In genomic region chr4:102319594-102319993, GRCh38 we compare ENCODE assay signal across 24 cellular contexts. TPM values are rescaled to one million over a fixed set of nuclear protein-coding genes. Genes with fewer than 3 reads are reported as not detected.
DNase-seq lines count a peak whose midpoint lies in the region; ATAC-seq and TF ChIP-seq lines count a peak whose summit lies in the region.
"Had no signal": no experiment of that assay in that cellular context is flagged by ENCODE, and none has a peak within 500 bp of the region (broad histone marks: within the 10 kb centered on the region; RNA-seq: fewer than 3 reads in every experiment).

No MANE protein-coding gene starts in this region.

- H3K36me3 ChIP-seq in Karpas-422 (ENCODE audit: insufficient read depth, low read length) (peaks cover 39% of the 10 kb centered on the region), neuronal stem cell (replicated peaks in 1 of 2; ENCODE audit: control insufficient read depth in 2 of 2, insufficient read depth in 2 of 2, low read length in 2 of 2) (no peaks in the 10 kb centered on the region)
- H3K36me3 ChIP-seq: cardiac muscle cell, MG63, sigmoid colon, thoracic aorta had no signal

- H4K91ac ChIP-seq in H9 (ENCODE audit: insufficient read length, low read depth, low read length) (no peak overlapping the region), neuronal stem cell (ENCODE audit: low read depth, low read length, poor library complexity) (no peak overlapping the region)

- H3K9me3 Mint-ChIP-seq in H9: 0 out of 5 replicates have a peak, but pooled peaks cover 0 to 2% of the 10 kb centered on the region in 2 experiments
- H3K9me3 Mint-ChIP-seq: dendritic cell treated with granulocyte-macrophage colony-stimulating factor and Interleukin-4, amounts not matched to agents 40 ng/mL and 50 ng/mL, for 4 days; stimulated activated memory B cell treated with anti-CD40 and anti-IgM and Interleukin-4, amounts not matched to agents 10 μg/mL and 1 μg/mL and 100 μg/mL, for 72 hours had no signal

- H3K4ac ChIP-seq in H9 (ENCODE audit: low read depth, low read length) (no peak overlapping the region), neuronal stem cell (ENCODE audit: low read length) (no peak overlapping the region)

- H2BK15ac ChIP-seq in H9 (ENCODE audit: low read depth, low read length) (no peak overlapping the region), neuronal stem cell (ENCODE audit: low read length) (no peak overlapping the region)

- H3K27me3 ChIP-seq in H9 (ENCODE audit: insufficient read depth, low read length) (no peaks in the 10 kb centered on the region), Karpas-422 (ENCODE audit: low read length) (no peaks in the 10 kb centered on the region), neuronal stem cell (ENCODE audit: control insufficient read depth in 3 of 3, insufficient read depth in 3 of 3, low read depth in 1 of 3, low read length in 3 of 3) (no peaks in the 10 kb centered on the region)
- H3K27me3 ChIP-seq: cardiac muscle cell, MG63, sigmoid colon had no signal

- H3K4me1 ChIP-seq in H9 (ENCODE audit: insufficient read depth, low read length): peaks cover 19% of the 10 kb centered on the region
- H3K4me1 ChIP-seq in Karpas-422 (ENCODE audit: low read length): peaks cover 88% of the 10 kb centered on the region
- H3K4me1 ChIP-seq in neuronal stem cell (ENCODE audit: control insufficient read depth in 2 of 2, insufficient read depth in 1 of 2, low read depth in 1 of 2, low read length in 2 of 2): peaks cover 5 to 10% of the 10 kb centered on the region in 2 donors
- H3K4me1 ChIP-seq: sigmoid colon had no signal

- H2BK5ac ChIP-seq in H9 (ENCODE audit: insufficient read length, low read length): no peak overlapping the region
- no peak overlapping the region for H2BK5ac ChIP-seq in neuronal stem cell (ENCODE audit: low read length)

- WGBS in H9 (ENCODE audit: extremely low coverage, insufficient read length, low lambda C conversion rate): no CpG with 5 or more reads among the region's 3 CpGs
- no CpG with 5 or more reads among the region's 3 CpGs for WGBS in neuronal stem cell (ENCODE audit: extremely low coverage in 2 of 2, insufficient read length in 2 of 2, insufficient replicate concordance in 1 of 2), 2 donors

- no peaks in the 10 kb centered on the region for H3K79me2 ChIP-seq in H9 (ENCODE audit: insufficient read depth, low read length)
- peaks cover 93% of the 10 kb centered on the region for H3K79me2 ChIP-seq in Karpas-422 (ENCODE audit: low read length)

- H3K9ac ChIP-seq in H9 (ENCODE audit: extremely low read depth, insufficient read length, low read length): no peak overlapping the region
- no peak overlapping the region for H3K9ac ChIP-seq in Karpas-422 (ENCODE audit: low read length)
- H3K9ac ChIP-seq in neuronal stem cell (ENCODE audit: low read depth, low read length, poor library complexity): no peak overlapping the region

- no peaks in the 10 kb centered on the region for H3K9me2 ChIP-seq in Karpas-422 (replicated peaks; ENCODE audit: insufficient read depth, low read length)

- no peak overlapping the region for H3T11ph ChIP-seq in H9 (ENCODE audit: low read length)

- no peaks in the 10 kb centered on the region for H3K36me3 Mint-ChIP-seq in H9 (ENCODE audit: insufficient read depth in 1 of 3, low read depth in 3 of 3)

- H2AFZ ChIP-seq in H9 (ENCODE audit: low read length) (no peak overlapping the region), Karpas-422 (ENCODE audit: low read length) (no peak overlapping the region), neuronal stem cell (ENCODE audit: low read length) (peak overlapping the region; percentile 49)

- H4K20me1 ChIP-seq in H9 (ENCODE audit: control insufficient read depth, insufficient read depth, insufficient read length) (no peaks in the 10 kb centered on the region), Karpas-422 (ENCODE audit: insufficient read depth, low read depth, low read length) (peaks cover 14% of the 10 kb centered on the region)

- no peaks in the 10 kb centered on the region for H3K79me1 ChIP-seq in H9 (ENCODE audit: insufficient read depth, low read depth, low read length, poor library complexity, severe bottlenecking)
- H3K79me1 ChIP-seq in neuronal stem cell (ENCODE audit: low read depth, low read length): no peaks in the 10 kb centered on the region

- H3K9me3 ChIP-seq in H9 (ENCODE audit: control insufficient read depth, low read depth, low read length): no peaks in the 10 kb centered on the region
- no peaks in the 10 kb centered on the region for H3K9me3 ChIP-seq in Karpas-422 (ENCODE audit: low read length)
- peaks cover 0 to 3% of the 10 kb centered on the region in 2 donors for H3K9me3 ChIP-seq in neuronal stem cell (replicated peaks in 1 of 2; ENCODE audit: control insufficient read depth in 2 of 2, insufficient read depth in 1 of 2, low read depth in 1 of 2, low read length in 2 of 2)
- H3K9me3 ChIP-seq: MG63, sigmoid colon, thoracic aorta had no signal

- H3K56ac ChIP-seq in H9 (ENCODE audit: insufficient read length, low read depth, low read length): no peak overlapping the region

- H2BK20ac ChIP-seq in H9 (ENCODE audit: low read depth, low read length, poor library complexity, severe bottlenecking): no peak overlapping the region

- no peaks in the 10 kb centered on the region for H3K27me3 Mint-ChIP-seq in H9 (ENCODE audit: low read depth)
- H3K27me3 Mint-ChIP-seq: CD8-positive, alpha-beta memory T cell; dendritic cell treated with granulocyte-macrophage colony-stimulating factor and Interleukin-4, amounts not matched to agents 40 ng/mL and 50 ng/mL, for 4 days; naive thymus-derived CD4-positive, alpha-beta T cell; stimulated activated memory B cell treated with anti-CD40 and anti-IgM and Interleukin-4, amounts not matched to agents 10 μg/mL and 1 μg/mL and 100 μg/mL, for 72 hours had no signal

- no peak for ATAC-seq in GM18873 (IDR thresholded peaks at IDR 0.05; ENCODE audit: low FRiP score, unreplicated experiment)
- ATAC-seq: naive thymus-derived CD4-positive, alpha-beta T cell; PC-3; stimulated activated memory B cell treated with anti-CD40 and anti-IgM and Interleukin-4, amounts not matched to agents 10 μg/mL and 1 μg/mL and 100 μg/mL, for 72 hours had no signal

- H3K4me1 Mint-ChIP-seq in H9: peaks cover 44 to 49% of the 10 kb centered on the region in 2 experiments

- peak overlapping the region; percentile 33 to 67; a peak in 4 of 5 replicates for H3K4me3 Mint-ChIP-seq in H9
- H3K4me3 Mint-ChIP-seq: CD8-positive, alpha-beta memory T cell; dendritic cell treated with granulocyte-macrophage colony-stimulating factor and Interleukin-4, amounts not matched to agents 40 ng/mL and 50 ng/mL, for 4 days; naive thymus-derived CD4-positive, alpha-beta T cell; stimulated activated memory B cell treated with anti-CD40 and anti-IgM and Interleukin-4, amounts not matched to agents 10 μg/mL and 1 μg/mL and 100 μg/mL, for 72 hours had no signal

- H3K4me2 ChIP-seq in H9 (ENCODE audit: insufficient read depth, insufficient read length, low read length) (peak overlapping the region; percentile 34), Karpas-422 (ENCODE audit: low read depth, low read length, poor library complexity, severe bottlenecking) (no peak overlapping the region), neuronal stem cell (ENCODE audit: insufficient read depth, low read length, poor library complexity, severe bottlenecking) (no peak overlapping the region)

- no peaks in the 10 kb centered on the region for H3K23me2 ChIP-seq in H9 (ENCODE audit: insufficient read length, low read depth, low read length, poor library complexity, severe bottlenecking)

- TF ChIP-seq CTCF in H9 (conservative IDR thresholded peaks at IDR 0.05) (no peak), GM10266 (IDR thresholded peaks at IDR 0.05; ENCODE audit: control insufficient read depth, insufficient read depth, low read depth, missing control alignments) (no peak)

- H2BK12ac ChIP-seq in H9 (ENCODE audit: insufficient read length, low read depth, low read length): no peak overlapping the region
- H2BK12ac ChIP-seq in neuronal stem cell (ENCODE audit: low read length): no peak overlapping the region

- peak overlapping the region; percentile 90 to 97 (median 94) for H3K27ac Mint-ChIP-seq in H9
- H3K27ac Mint-ChIP-seq: dendritic cell treated with granulocyte-macrophage colony-stimulating factor and Interleukin-4, amounts not matched to agents 40 ng/mL and 50 ng/mL, for 4 days; naive thymus-derived CD4-positive, alpha-beta T cell; stimulated activated memory B cell treated with anti-CD40 and anti-IgM and Interleukin-4, amounts not matched to agents 10 μg/mL and 1 μg/mL and 100 μg/mL, for 72 hours had no signal

- H3K14ac ChIP-seq in H9 (ENCODE audit: insufficient read depth, low read length) (no peak overlapping the region), neuronal stem cell (ENCODE audit: low read length) (no peak overlapping the region)

- H4K8ac ChIP-seq in H9 (replicated peaks; ENCODE audit: insufficient read length, low read depth, low read length): no peak overlapping the region
- H4K8ac ChIP-seq in neuronal stem cell (ENCODE audit: low read depth, low read length): no peak overlapping the region

- no peak overlapping the region for H3K4me3 ChIP-seq in Karpas-422 (ENCODE audit: low read length)
- H3K4me3 ChIP-seq in neuronal stem cell (ENCODE audit: low read length in 2 of 2): no peak overlapping the region
- H3K4me3 ChIP-seq: cardiac muscle cell, MG63, sigmoid colon, thoracic aorta had no signal

- DNase-seq in H9 (peak; percentile 60), Karpas-422 (no peak), iPS DF 4.7 (ENCODE audit: extremely low read depth, low spot score) (peak; percentile 85), neuronal stem cell (ENCODE audit: low spot score) (no peak), GM10266 (ENCODE audit: extremely low spot score) (no peak)
- DNase-seq in stimulated activated CD8-positive, alpha-beta memory T cell treated with anti-CD3 and anti-CD28 coated beads, Interleukin-4, amount 100 ng/mL, for 48 hours: no peak
- DNase-seq: activated CD4-positive, alpha-beta T cell treated with anti-CD3 and anti-CD28 coated beads, Interleukin-2, amount 50 U/mL, for 1 hour; activated T-cell treated with anti-CD3 and anti-CD28 coated beads for 4 hours; amniotic stem cell; CD8-positive, alpha-beta memory T cell; MG63; naive thymus-derived CD4-positive, alpha-beta T cell; NCI-H1436 treated with DMSO at 0.1 percent for 48 hours; NCI-H2171; NCI-H526 treated with DMSO at 0.1 percent for 48 hours; PC-3; posterior cingulate gyrus; SHP77; sigmoid colon had no signal

- H3K23ac ChIP-seq in H9 (ENCODE audit: insufficient read length, low read depth, low read length) (no peak overlapping the region), neuronal stem cell (ENCODE audit: low read depth, low read length, poor library complexity) (no peak overlapping the region)

- H4K5ac ChIP-seq in H9 (ENCODE audit: insufficient read length, low read depth, low read length): no peak overlapping the region

- H2BK120ac ChIP-seq in H9 (ENCODE audit: low read depth, low read length, poor library complexity, severe bottlenecking): no peak overlapping the region
- H2BK120ac ChIP-seq in neuronal stem cell (ENCODE audit: low read depth, low read length): no peak overlapping the region

- H3K27ac ChIP-seq in H9 (ENCODE audit: insufficient read length, low read depth, low read length): peak overlapping the region; percentile 57
- peak overlapping the region; percentile 10; the same call in 1 of the 2 replicates for H3K27ac ChIP-seq in Karpas-422 (ENCODE audit: low read length)
- no peak overlapping the region for H3K27ac ChIP-seq in neuronal stem cell (replicated peaks; ENCODE audit: low read length)
- H3K27ac ChIP-seq: cardiac muscle cell, sigmoid colon, thoracic aorta had no signal

- H3K18ac ChIP-seq in H9 (ENCODE audit: insufficient read length, low read depth, low read length) (peak overlapping the region; percentile 13), neuronal stem cell (ENCODE audit: low read length) (no peak overlapping the region)

- no peak overlapping the region for H2AK5ac ChIP-seq in H9 (ENCODE audit: insufficient read length, low read length)
- no peak overlapping the region for H2AK5ac ChIP-seq in neuronal stem cell (ENCODE audit: low read depth, low read length)

RNA-seq across cellular contexts. Expression of gene SLC39A8, which starts 25.7 kb away (rescaled TPM):
- 11.0 and 11.3 TPM in 2 replicates for total RNA-seq in H9 (2021)
- 201 and 340 TPM in 2 replicates for total RNA-seq in Karpas-422 (2014; rRNA removed; shearing (Covaris generic); ENCODE audit: low replicate concordance)
- polyA plus RNA-seq in neuronal stem cell (2013, experiment 1 of 2): 9.9 TPM
- 10.2 TPM for polyA plus RNA-seq in neuronal stem cell (2013, experiment 2 of 2)

Comparison
In these comparisons a context has a peak if more than half of its experiments do, and no peak if none do; other contexts are left out.
1. DNase-seq: peak in H9 (single experiment) and iPS DF 4.7 (single experiment); none in Karpas-422 (single experiment), neuronal stem cell (single experiment), stimulated activated CD8-positive, alpha-beta memory T cell treated with anti-CD3 and anti-CD28 coated beads, Interleukin-4, amount 100 ng/mL, for 48 hours (single experiment) and GM10266 (single experiment).
2. RNA of gene SLC39A8, which starts 25.7 kb away (total RNA-seq): 201 to 340 TPM in Karpas-422; 11.0 to 11.3 TPM in H9; every median in the first group is over 10 times any median in the second.